Comparison of ENCODE assay signal across 9 cellular contexts in genomic region chr21:29130234-29130993, GRCh38. TPM values are rescaled to one million over a fixed set of nuclear protein-coding genes. Genes with fewer than 3 reads are reported as not detected.
DNase-seq lines count a peak whose midpoint lies in the region; ATAC-seq and TF ChIP-seq lines count a peak whose summit lies in the region.
"Had no signal": no experiment of that assay in that cellular context is flagged by ENCODE, and none has a peak within 500 bp of the region (broad histone marks: within the 10 kb centered on the region; RNA-seq: fewer than 3 reads in every experiment).

Gene MAP3K7CL, plus strand, starts transcription at chr21:29130644. Its CDS starts 2,701 bp downstream, at chr21:29133345.

- H3K36me3 ChIP-seq in trophoblast cell (ENCODE audit: control insufficient read depth in 1 of 2, insufficient read depth in 2 of 2, low read length in 2 of 2) (no peaks in the 10 kb centered on the region), A673 (ENCODE audit: insufficient read depth, low read length, poor library complexity, severe bottlenecking) (no peaks in the 10 kb centered on the region)

- H3K23ac ChIP-seq in trophoblast cell (ENCODE audit: low read length) = no peak within 1 kb of the TSS

- no peak within 1 kb of the TSS for H2AK5ac ChIP-seq in trophoblast cell (ENCODE audit: low read length)

- no peak within 1 kb of the TSS for H3K18ac ChIP-seq in trophoblast cell (ENCODE audit: low read length)

- no peak within 1 kb of the TSS for H2AFZ ChIP-seq in trophoblast cell (ENCODE audit: insufficient read depth, low read length, poor library complexity)

- no peaks in the 10 kb centered on the region for H3K79me2 ChIP-seq in trophoblast cell (ENCODE audit: control insufficient read depth, insufficient read depth, low read length, poor library complexity)

- BruUV-seq in A673 (replicated peaks; lab: Mats Ljungman, UMichigan) = no TSS peak

- H4K12ac ChIP-seq in trophoblast cell (ENCODE audit: low read depth, low read length) = no peak within 1 kb of the TSS

- H3K4ac ChIP-seq in trophoblast cell (ENCODE audit: low read depth, low read length) = no peak within 1 kb of the TSS

- H4K91ac ChIP-seq in trophoblast cell (ENCODE audit: low read depth, low read length) = no peak within 1 kb of the TSS

- no peak within 1 kb of the TSS for H3K14ac ChIP-seq in trophoblast cell (ENCODE audit: low read length)

- H2BK12ac ChIP-seq in trophoblast cell (ENCODE audit: low read length) = no peak within 1 kb of the TSS

- H3K79me1 ChIP-seq in trophoblast cell (ENCODE audit: low read length) = no peaks in the 10 kb centered on the region

- H3K27me3 ChIP-seq in trophoblast cell (ENCODE audit: insufficient read depth, low read length) = no peaks in the 10 kb centered on the region
- H3K27me3 ChIP-seq in A673 (replicated peaks; ENCODE audit: insufficient read depth, low read depth, low read length, poor library complexity) = no peaks in the 10 kb centered on the region

- DNase-seq in ELF-1 (ENCODE audit: low read depth, low spot score) = peak; percentile 43
- DNase-seq in NCI-H446 treated with DMSO at 0.1 percent for 48 hours (lab: John Stamatoyannopoulos, UW) = peak; percentile 33
- DNase-seq in fibroblast of mammary gland (ENCODE audit: low read depth) = peak; percentile 100
- DNase-seq in trophoblast cell = peak; percentile 84 to 88
- DNase-seq in A673 (ENCODE audit: low spot score) = no peak
- no peak for DNase-seq in superior temporal gyrus (ENCODE audit: extremely low spot score)
- no peak for DNase-seq in SIG-M5 treated with dmso at 0.1 percent for 504 hours (lab: John Stamatoyannopoulos, UW; ENCODE audit: unreplicated experiment)
- DNase-seq: stimulated activated CD4-positive, alpha-beta T cell treated with anti-CD3 and anti-CD28 coated beads, Interleukin-12 subunit alpha, Interleukin-12 subunit beta, amount 100 ng/mL, for 4 hours had no signal

- H3K9me3 ChIP-seq in trophoblast cell (ENCODE audit: insufficient read depth, low read depth, low read length) (no peaks in the 10 kb centered on the region), A673 (ENCODE audit: low read depth, low read length, poor library complexity, severe bottlenecking) (peaks cover 5% of the 10 kb centered on the region)

- no peak within 1 kb of the TSS for H3K9ac ChIP-seq in trophoblast cell (ENCODE audit: low read length)

- no peak within 1 kb of the TSS for H4K8ac ChIP-seq in trophoblast cell (ENCODE audit: low read depth, low read length)

- POLR2A ChIA-PET in A673 (lab: Charles Lee; ENCODE audit: low non-redundant PET) = no interaction called here

- CTCF ChIA-PET in A673 (lab: Charles Lee) = no interaction called here

- H2BK5ac ChIP-seq in trophoblast cell (ENCODE audit: low read depth, low read length, poor library complexity) = no peak within 1 kb of the TSS

- intact Hi-C loops in A673 (cut with micrococcal nuclease; ENCODE audit: unreplicated experiment) = no loop called here

- no peak within 1 kb of the TSS for H3K27ac ChIP-seq in trophoblast cell (ENCODE audit: low read depth, low read length)
- H3K27ac ChIP-seq in A673 (ENCODE audit: low read depth, low read length, poor library complexity, severe bottlenecking) = no peak within 1 kb of the TSS

- TF ChIP-seq CTCF in fibroblast of mammary gland (conservative IDR thresholded peaks at IDR 0.05; ENCODE audit: control insufficient read depth, insufficient read depth, low read depth, low read length) (no peak), A673 (conservative IDR thresholded peaks at IDR 0.05; ENCODE audit: low read depth, low read length) (no peak)

- H3K4me3 ChIP-seq in fibroblast of mammary gland (ENCODE audit: control insufficient read depth, low read depth, low read length) = peak within 1 kb of the TSS; percentile 20
- no peak within 1 kb of the TSS for H3K4me3 ChIP-seq in trophoblast cell (ENCODE audit: low read depth, low read length)
- H3K4me3 ChIP-seq in A673 (ENCODE audit: low read depth, low read length, poor library complexity, severe bottlenecking) = no peak within 1 kb of the TSS

- H2BK120ac ChIP-seq in trophoblast cell (ENCODE audit: insufficient read depth, low read length, poor library complexity) = no peak within 1 kb of the TSS

- WGBS in trophoblast cell (ENCODE audit: extremely low coverage, insufficient coverage, insufficient read length) = no CpG with 5 or more reads among the region's 12 CpGs

- ATAC-seq in GM19035 (IDR thresholded peaks at IDR 0.05; ENCODE audit: unreplicated experiment) = no peak

- H3K4me2 ChIP-seq in trophoblast cell (ENCODE audit: low read length) = no peak within 1 kb of the TSS

- H3K4me1 ChIP-seq in trophoblast cell (ENCODE audit: control insufficient read depth in 1 of 2, insufficient read depth in 2 of 2, low read length in 2 of 2) (no peaks in the 10 kb centered on the region), A673 (ENCODE audit: insufficient read depth, low read length, poor library complexity, severe bottlenecking) (no peaks in the 10 kb centered on the region)

RNA-seq across cellular contexts. Expression of gene MAP3K7CL, which starts in this region (rescaled TPM):
- 0.10 and 0.11 TPM in 2 replicates for polyA plus RNA-seq in trophoblast cell (2013)
- 2.2 and 3.1 TPM in 2 replicates for total RNA-seq in A673 (2021)

Comparison
In these comparisons a context has a peak if more than half of its experiments do, and no peak if none do; other contexts are left out.
1. DNase-seq: peak in ELF-1 (single experiment), NCI-H446 treated with DMSO at 0.1 percent for 48 hours (single experiment), fibroblast of mammary gland (single experiment) and trophoblast cell (2 of 2); none in A673 (single experiment), superior temporal gyrus (single experiment) and SIG-M5 treated with dmso at 0.1 percent for 504 hours (single experiment).